1 cellular context compared by ENCODE assay signal in genomic region chr10:114544045-114544659, GRCh38.
TF ChIP-seq lines count a peak whose summit lies in the region.

No MANE protein-coding gene starts in this region.

TF ChIP-seq in GM23338, 12 proteins besides CTCF, POLR2A, EP300 and RAD21 (continued from another document):
- no peak for TF ChIP-seq REST (IDR thresholded peaks at IDR 0.05; ENCODE audit: unreplicated experiment)
- TF ChIP-seq ZNF114 (CRISPR knock-in tag; IDR thresholded peaks at IDR 0.05): no peak
